In genomic region chr12:79522237-79522636, GRCh38 we compare ENCODE assay signal across 15 cellular contexts.
"Had no signal": no experiment of that assay in that cellular context is flagged by ENCODE, and none has a peak within 500 bp of the region (broad histone marks: within the 10 kb centered on the region; RNA-seq: fewer than 3 reads in every experiment).

No MANE protein-coding gene starts in this region.

- H3K4me3 ChIP-seq: cardiac muscle cell, stomach, testis, upper lobe of right lung had no signal

- H3K27ac Mint-ChIP-seq: memory B cell, nephron had no signal

- H3K4me1 ChIP-seq: testis, upper lobe of right lung had no signal

- ATAC-seq: activated CD4-positive, CD25-positive, alpha-beta regulatory T cell treated with anti-CD3 and anti-CD28 coated beads, Interleukin-2, amount 50 U/mL, for 24 hours; esophagus mucosa; left ventricle myocardium superior; upper lobe of right lung had no signal

- H3K4me1 Mint-ChIP-seq: memory B cell had no signal

- H3K27me3 Mint-ChIP-seq: memory B cell had no signal

- H3K27ac ChIP-seq: cardiac muscle cell, stomach, testis, upper lobe of right lung had no signal

- H3K36me3 ChIP-seq: cardiac muscle cell, stomach, upper lobe of right lung had no signal

- H3K27me3 ChIP-seq: cardiac muscle cell, stomach, testis, upper lobe of right lung had no signal

- DNase-seq: activated CD4-positive, alpha-beta T cell treated with anti-CD3 and anti-CD28 coated beads, Interleukin-2, amount 50 U/mL, for 1 hour; activated naive CD4-positive, alpha-beta T cell; activated T-cell treated with anti-CD3 and anti-CD28 coated beads for 4 hours; hippocampal formation; kidney glomerular epithelial cell; left ventricle myocardium superior; stimulated activated CD4-positive, alpha-beta T cell treated with anti-CD3 and anti-CD28 coated beads, Interleukin-2, amount 100 ng/mL, for 24 hours; stomach; testis; upper lobe of right lung had no signal

- H3K9me3 ChIP-seq: stomach, testis, upper lobe of right lung had no signal

- H3K4me3 Mint-ChIP-seq: memory B cell, nephron had no signal
